ENCODE assay signal across 12 cellular contexts in the genomic region with DNA sequence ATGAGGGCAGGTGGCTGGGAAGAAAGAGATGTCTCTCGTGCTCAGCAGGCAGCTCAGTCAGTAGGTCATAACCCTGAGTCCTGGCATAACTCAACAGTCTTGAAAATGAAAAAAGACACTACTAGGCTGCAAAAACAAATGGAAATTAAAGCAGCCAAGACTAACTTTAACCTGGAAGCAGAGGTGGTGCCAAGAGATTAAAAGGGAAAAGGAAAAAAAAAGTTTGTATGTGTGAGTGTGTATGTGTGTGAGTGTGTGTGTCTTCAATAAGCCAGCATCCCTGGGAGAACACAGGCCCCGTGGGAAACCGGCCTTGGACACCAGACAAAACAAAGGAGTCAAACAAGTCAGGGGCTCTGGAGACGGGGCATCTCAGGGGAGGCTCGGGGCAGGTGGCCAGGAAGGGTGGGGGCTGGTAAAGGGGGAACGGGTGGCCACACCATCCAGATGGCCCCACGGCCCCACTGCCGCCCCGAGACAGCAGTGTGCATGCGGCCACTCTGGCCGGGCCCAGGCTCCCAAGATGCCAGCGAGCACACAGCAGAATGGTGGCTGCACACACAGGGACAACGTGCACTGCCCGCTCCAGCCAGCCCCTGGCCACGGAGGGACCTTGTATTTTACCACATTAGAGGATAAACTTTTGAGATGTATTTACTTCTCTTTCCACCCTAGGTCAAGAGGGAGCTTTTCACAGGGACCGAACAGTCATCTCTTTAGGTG. TPM values are rescaled to one million over a fixed set of nuclear protein-coding genes. Genes with fewer than 3 reads are reported as not detected.
A peak's percentile ranks its signal among the peaks of the same experiment; 100 is the strongest.
DNase-seq lines count a peak whose midpoint lies in the region; ATAC-seq, FAIRE-seq and TF ChIP-seq lines count a peak whose summit lies in the region.
"Had no signal": no experiment of that assay in that cellular context is flagged by ENCODE, and none has a peak within 500 bp of the region (broad histone marks: within the 10 kb centered on the region; RNA-seq: fewer than 3 reads in every experiment).

No MANE protein-coding gene starts in this region.

- H3K27ac Mint-ChIP-seq in CD14-positive monocyte, result peak overlapping the region in 6 of 7 donors; percentile 27 to 91 (median 83)

- DNase-seq in CD14-positive monocyte (ENCODE audit: low spot score), result no peak
- DNase-seq in body of pancreas, result no peak
- DNase-seq in heart left ventricle, result peak in 4 of 5 donors; percentile 63 to 75 (median 66)
- DNase-seq in pancreas, result peak in 1 of 6 donors; percentile 36
- no peak for DNase-seq in NCI-H2196 treated with DMSO at 0.1 percent for 48 hours (lab: John Stamatoyannopoulos, UW; ENCODE audit: unreplicated experiment)
- DNase-seq in cerebellum (ENCODE audit: low spot score), result no peak
- DNase-seq: activated CD4-positive, alpha-beta T cell treated with anti-CD3 and anti-CD28 coated beads, Interleukin-2, amount 50 U/mL, for 1 hour; DMS53; stimulated activated CD4-positive, alpha-beta T cell treated with anti-CD3 and anti-CD28 coated beads, Interleukin-15, amount 100 ng/mL, for 24 hours had no signal

- ATAC-seq in body of pancreas, result peak; percentile 24
- peak; percentile 23 to 45 (median 36) for ATAC-seq in heart left ventricle
- ATAC-seq in pancreas, result peak; percentile 24 to 42 (median 33)
- no peak for ATAC-seq in HG03175 (IDR thresholded peaks at IDR 0.05; ENCODE audit: unreplicated experiment)
- no peak for ATAC-seq in GM21360 (IDR thresholded peaks at IDR 0.05; ENCODE audit: unreplicated experiment)

- H3K4me3 Mint-ChIP-seq in CD14-positive monocyte, result peak overlapping the region; percentile 62 to 73

- H3K27me3 ChIP-seq in body of pancreas, result no peaks in the 10 kb centered on the region
- no peaks in the 10 kb centered on the region for H3K27me3 ChIP-seq in heart left ventricle
- H3K27me3 ChIP-seq in pancreas, result no peaks in the 10 kb centered on the region
- H3K27me3 ChIP-seq: cardiac muscle cell had no signal

- H3K27ac ChIP-seq in body of pancreas, result peak overlapping the region in 2 of 4 donors; percentile 10 to 37
- peak overlapping the region in 11 of 12 donors; percentile 13 to 65 (median 38) for H3K27ac ChIP-seq in heart left ventricle
- no peak overlapping the region for H3K27ac ChIP-seq in pancreas
- H3K27ac ChIP-seq: cardiac muscle cell had no signal

- no peak for TF ChIP-seq POLR2A in body of pancreas (IDR thresholded peaks at IDR 0.05)
- TF ChIP-seq POLR2A in heart left ventricle (IDR thresholded peaks at IDR 0.05), result no peak

- no peaks in the 10 kb centered on the region for H3K9me3 ChIP-seq in body of pancreas
- no peaks in the 10 kb centered on the region for H3K9me3 ChIP-seq in heart left ventricle
- no peaks in the 10 kb centered on the region for H3K9me3 ChIP-seq in pancreas

- no peaks in the 10 kb centered on the region for H3K9me3 Mint-ChIP-seq in CD14-positive monocyte

- TF ChIP-seq CTCF in CD14-positive monocyte (IDR thresholded peaks at IDR 0.05) (no peak), body of pancreas (IDR thresholded peaks at IDR 0.05) (no peak), heart left ventricle (IDR thresholded peaks at IDR 0.05) (no peak), pancreas (IDR thresholded peaks at IDR 0.05) (no peak)

- peaks cover 43% of the 10 kb centered on the region for H3K4me1 Mint-ChIP-seq in CD14-positive monocyte

- peaks cover 4 to 7% of the 10 kb centered on the region in 2 donors for H3K36me3 Mint-ChIP-seq in CD14-positive monocyte

- H3K4me3 ChIP-seq in body of pancreas (no peak overlapping the region), heart left ventricle (no peak overlapping the region), pancreas (no peak overlapping the region)
- H3K4me3 ChIP-seq: cardiac muscle cell had no signal

- 28 to 44% methylated on average over 12 to 16 of the region's 16 CpGs for WGBS in body of pancreas, 2 donors
- WGBS in heart left ventricle, 4 donors, result 28 to 54% (median 43%) methylated on average over 16 of the region's 16 CpGs
- 36 to 37% methylated on average over 16 of the region's 16 CpGs for WGBS in pancreas, 2 donors

- FAIRE-seq in pancreas (lab: Jason Lieb, UNC), result no peak

- H3K4me1 ChIP-seq in body of pancreas (peaks cover 62% of the 10 kb centered on the region), heart left ventricle (peaks cover 31 to 96% (median 75%) of the 10 kb centered on the region in 12 donors), pancreas (peaks cover 6 to 24% (median 11%) of the 10 kb centered on the region in 3 donors)

- H3K27me3 Mint-ChIP-seq in CD14-positive monocyte (ENCODE audit: low read depth in 3 of 3), result peaks cover 0 to 1% (median 0%) of the 10 kb centered on the region in 3 donors

- intact Hi-C loops in CD14-positive monocyte (cut with micrococcal nuclease), result no loop called here
- intact Hi-C loops in body of pancreas (cut with DNase I), result no loop called here
- intact Hi-C loops in heart left ventricle (cut with DNase I), result no loop called here
- intact Hi-C loops in pancreas (cut with DNase I), result no loop called here

- no peaks in the 10 kb centered on the region for H3K36me3 ChIP-seq in body of pancreas (replicated peaks in 1 of 2; ENCODE audit: insufficient read depth in 1 of 2, low read depth in 2 of 2)
- no peaks in the 10 kb centered on the region for H3K36me3 ChIP-seq in heart left ventricle
- H3K36me3 ChIP-seq in pancreas, result no peaks in the 10 kb centered on the region
- H3K36me3 ChIP-seq: cardiac muscle cell had no signal

RNA-seq across cellular contexts. Expression of gene CYFIP1, which starts 23.8 kb away (rescaled TPM):
- polyA plus RNA-seq in CD14-positive monocyte, result 10 to 100 TPM; 63.8 to 85.5 TPM
- 10 to 100 TPM; 68.5 to 68.6 TPM for total RNA-seq in body of pancreas
- 100 to 1,000 TPM in 1 of 9 donors, 10 to 100 TPM in 8; 23.4 to 111 (median 34.6) TPM for total RNA-seq in heart left ventricle
- polyA plus RNA-seq in heart left ventricle, result 10 to 100 TPM in 1 of 2 donors, 1 to 10 TPM in 1; 7.6 to 32.8 TPM
- total RNA-seq in pancreas, result 10 to 100 TPM; 51.7 to 99.1 (median 66.8) TPM
- 10 to 100 TPM; 21.3 to 29.0 TPM for polyA plus RNA-seq in pancreas
- total RNA-seq in cerebellum, result 70.9 TPM

Comparison
In these comparisons a context has a peak if more than half of its experiments do, and no peak if none do; other contexts are left out.
1. DNase-seq: peak in heart left ventricle (4 of 5); none in CD14-positive monocyte (single experiment), body of pancreas (0 of 4), NCI-H2196 treated with DMSO at 0.1 percent for 48 hours (single experiment) and cerebellum (single experiment).
2. ATAC-seq: peak in body of pancreas (single experiment), heart left ventricle (4 of 4) and pancreas (4 of 4); none in HG03175 (single experiment) and GM21360 (single experiment).
3. H3K27ac ChIP-seq: peak in heart left ventricle (11 of 12); none in pancreas (0 of 4).